ENCODE assay signal across 8 cellular contexts in the genomic region with DNA sequence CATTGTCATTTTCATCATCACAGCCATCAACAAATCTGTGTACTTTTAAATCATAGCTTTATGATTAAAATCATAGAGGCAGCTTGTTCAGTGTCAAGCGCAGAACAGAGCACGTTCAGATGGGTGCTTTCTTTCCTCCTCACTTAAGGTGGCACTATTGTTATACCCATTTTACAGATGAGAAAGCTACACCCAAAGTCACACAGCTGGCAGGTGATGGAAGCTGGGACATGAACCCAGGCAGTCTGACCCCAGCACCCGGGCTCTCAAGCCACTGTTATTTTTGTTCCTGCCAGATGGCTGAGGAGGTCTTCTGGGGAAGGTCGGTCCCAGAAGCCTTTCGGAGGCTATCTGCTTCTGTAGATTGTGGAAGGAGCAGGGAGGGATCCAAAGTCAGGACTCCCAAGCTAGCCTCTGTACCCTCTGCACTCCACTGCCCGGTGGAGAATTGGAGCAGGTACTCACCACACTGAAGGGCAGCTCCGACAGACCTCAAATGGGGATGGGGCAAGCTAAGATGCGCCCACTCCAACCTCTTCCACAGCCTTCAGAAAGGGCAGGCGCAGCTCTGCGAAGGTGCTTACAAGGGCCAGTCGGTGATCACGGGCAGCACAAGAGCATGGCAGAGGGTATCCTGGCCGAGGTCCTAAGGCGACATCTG. TPM values are rescaled to one million over a fixed set of nuclear protein-coding genes. Genes with fewer than 3 reads are reported as not detected.
DNase-seq lines count a peak whose midpoint lies in the region; ATAC-seq, FAIRE-seq and TF ChIP-seq lines count a peak whose summit lies in the region.

No MANE protein-coding gene starts in this region.

- H3K4me1 ChIP-seq in MM.1S (ENCODE audit: low read length) (peaks cover 21% of the 10 kb centered on the region), colonic mucosa (peaks cover 21% of the 10 kb centered on the region), aorta (ENCODE audit: control insufficient read depth in 1 of 2, insufficient read depth in 2 of 2, low read length in 2 of 2) (peaks cover 0 to 3% of the 10 kb centered on the region in 2 donors)

- H3K36me3 Mint-ChIP-seq in mesothelial cell of epicardium, result no peaks in the 10 kb centered on the region

- H2AFZ ChIP-seq in MM.1S (ENCODE audit: low read length), result peak overlapping the region; percentile 83

- intact Hi-C loops in colonic mucosa (cut with DNase I) (no loop called here), aorta (cut with DNase I) (no loop called here)

- FAIRE-seq in GM12891 (lab: Jason Lieb, UNC) (peak; percentile 56), urothelium cell line (lab: Jason Lieb, UNC) (no peak)

- TF ChIP-seq POLR2A in GM12891 (IDR thresholded peaks at IDR 0.05; ENCODE audit: low read depth, low read length), result no peak

- peak overlapping the region; percentile 80 for H3K4me3 Mint-ChIP-seq in mesothelial cell of epicardium

- no peaks in the 10 kb centered on the region for H3K27me3 Mint-ChIP-seq in mesothelial cell of epicardium (ENCODE audit: low read depth)

- H3K27ac ChIP-seq in MM.1S (ENCODE audit: low read length) (peak overlapping the region; percentile 16; the same call in 1 of the 2 replicates), colonic mucosa (peak overlapping the region; percentile 86), aorta (ENCODE audit: low read depth in 1 of 2, low read length in 2 of 2) (peak overlapping the region; percentile 20 to 68)

- TF ChIP-seq CTCF in MM.1S (IDR thresholded peaks at IDR 0.05; ENCODE audit: low read length) (0 out of 2 replicates have a peak, but pooled peaks have one; percentile 10), colonic mucosa (IDR thresholded peaks at IDR 0.05) (no peak), mesothelial cell of epicardium (IDR thresholded peaks at IDR 0.05; ENCODE audit: unreplicated experiment) (no peak)

- H4K20me1 ChIP-seq in MM.1S (ENCODE audit: insufficient read depth, low read length), result no peaks in the 10 kb centered on the region

- H3K4me3 ChIP-seq in MM.1S (ENCODE audit: low read length) (peak overlapping the region; percentile 66), colonic mucosa (peak overlapping the region; percentile 51), aorta (ENCODE audit: low read length in 2 of 2) (peak overlapping the region; percentile 29 to 33)

- peak overlapping the region; percentile 92 for H3K27ac Mint-ChIP-seq in mesothelial cell of epicardium

- H3K9me3 ChIP-seq in MM.1S (replicated peaks; ENCODE audit: insufficient read depth, low read length) (no peaks in the 10 kb centered on the region), colonic mucosa (no peaks in the 10 kb centered on the region), aorta (ENCODE audit: control insufficient read depth, low read length) (no peaks in the 10 kb centered on the region)

- no peaks in the 10 kb centered on the region; the same call in none of the 2 replicates for H3F3A ChIP-seq in MM.1S (ENCODE audit: insufficient read depth, low read length)

- DNase-seq in GM12891 (ENCODE audit: insufficient read length, low spot score), result no peak
- peak; percentile 37 for DNase-seq in MM.1S
- DNase-seq in colonic mucosa, result peak; percentile 41
- DNase-seq in mesothelial cell of epicardium (ENCODE audit: low spot score in 2 of 2, unreplicated experiment in 2 of 2), result no peak
- DNase-seq in aorta, result peak in 1 of 2 donors; percentile 56
- no peak for DNase-seq in urothelium cell line (ENCODE audit: low spot score)
- no peak for DNase-seq in DMS79 (lab: John Stamatoyannopoulos, UW)
- no peak for DNase-seq in NOMO-1 treated with DMSO at 0.1 percent for 48 hours (lab: John Stamatoyannopoulos, UW; ENCODE audit: unreplicated experiment)

- H3K4me2 ChIP-seq in MM.1S (ENCODE audit: low read depth, low read length), result peak overlapping the region; percentile 69

- peak; percentile 1 for ATAC-seq in aorta (ENCODE audit: low FRiP score)

- H3K27me3 ChIP-seq in MM.1S (replicated peaks; ENCODE audit: insufficient read depth, low read length) (no peaks in the 10 kb centered on the region), colonic mucosa (no peaks in the 10 kb centered on the region), aorta (ENCODE audit: control insufficient read depth in 1 of 2, insufficient read depth in 2 of 2, low read length in 1 of 2) (no peaks in the 10 kb centered on the region)

- H3K9ac ChIP-seq in MM.1S (ENCODE audit: low read length), result peak overlapping the region; percentile 63
- peak overlapping the region; percentile 88 to 96 for H3K9ac ChIP-seq in colonic mucosa (ENCODE audit: low read depth in 2 of 2, low read length in 2 of 2)

- H3K36me3 ChIP-seq in MM.1S (replicated peaks; ENCODE audit: insufficient read depth, low read length) (no peaks in the 10 kb centered on the region), colonic mucosa (no peaks in the 10 kb centered on the region), aorta (ENCODE audit: control insufficient read depth in 1 of 2, insufficient read depth in 2 of 2, low read length in 1 of 2) (no peaks in the 10 kb centered on the region)

- no peaks in the 10 kb centered on the region for H3K9me3 Mint-ChIP-seq in mesothelial cell of epicardium

- 6 to 7% methylated on average over 14 of the region's 14 CpGs for WGBS in aorta, 2 donors

- H3K4me1 Mint-ChIP-seq in mesothelial cell of epicardium, result peaks cover 44% of the 10 kb centered on the region

- H3K79me2 ChIP-seq in MM.1S (ENCODE audit: low read length), result no peaks in the 10 kb centered on the region

- no peaks in the 10 kb centered on the region for H3K9me2 ChIP-seq in MM.1S (replicated peaks; ENCODE audit: insufficient read depth, low read length)

TF ChIP-seq in GM12891, 5 proteins besides CTCF, POLR2A, EP300 and RAD21:
- TF ChIP-seq PAX5 (IDR thresholded peaks at IDR 0.05; ENCODE audit: insufficient read depth, low read length, severe bottlenecking), result no peak

RNA-seq across cellular contexts. Expression of a gene that starts 0.6 kb away (rescaled TPM):
- 0.77 TPM for polyA plus RNA-seq in GM12891 (2012; ENCODE audit: low read depth, missing spikeins)
- total RNA-seq in colonic mucosa (10 to 100 TPM; 26.6 to 34.8 TPM), mesothelial cell of epicardium (7.8 to 9.0 TPM (median 7.9 TPM) in 3 replicates), aorta (10 to 100 TPM; 17.1 to 18.3 TPM)
- polyA plus RNA-seq in aorta, result 10 to 100 TPM; 12.4 to 15.1 TPM

RNA-seq across cellular contexts. Expression of a gene that starts 27.1 kb away (rescaled TPM):
- polyA plus RNA-seq in GM12891 (2012; ENCODE audit: low read depth, missing spikeins), result 1.5 TPM
- 10 to 100 TPM; 25.7 to 31.7 TPM for total RNA-seq in colonic mucosa
- 72.5 to 75.4 TPM (median 75.4 TPM) in 3 replicates for total RNA-seq in mesothelial cell of epicardium
- 10 to 100 TPM; 87.4 to 92.4 TPM for total RNA-seq in aorta
- 10 to 100 TPM; 48.1 to 85.8 TPM for polyA plus RNA-seq in aorta

RNA-seq across cellular contexts. Expression of a gene that starts 46.0 kb away (rescaled TPM):
- polyA plus RNA-seq in GM12891 (2012; ENCODE audit: low read depth, missing spikeins), result 8.0 TPM
- 10 to 100 TPM; 10.6 to 11.0 TPM for total RNA-seq in colonic mucosa
- total RNA-seq in mesothelial cell of epicardium, result 18.4 to 20.1 TPM (median 18.7 TPM) in 3 replicates
- 10 to 100 TPM; 14.2 to 16.7 TPM for total RNA-seq in aorta
- polyA plus RNA-seq in aorta, result 10 to 100 TPM in 1 of 2 donors, 1 to 10 TPM in 1; 6.5 to 10.0 TPM

RNA-seq across cellular contexts. Expression of a gene that starts 50.5 kb away (rescaled TPM):
- 14.6 TPM for polyA plus RNA-seq in GM12891 (2012; ENCODE audit: low read depth, missing spikeins)
- total RNA-seq in colonic mucosa (10 to 100 TPM; 45.9 to 47.9 TPM), mesothelial cell of epicardium (39.6 to 40.7 TPM (median 39.9 TPM) in 3 replicates), aorta (10 to 100 TPM; 23.0 to 33.2 TPM)
- polyA plus RNA-seq in aorta, result 10 to 100 TPM in 1 of 2 donors, 1 to 10 TPM in 1; 6.1 to 24.6 TPM

RNA-seq across cellular contexts. Expression of a gene that starts 53.1 kb away (rescaled TPM):
- polyA plus RNA-seq in GM12891 (2012; ENCODE audit: low read depth, missing spikeins), result 4.3 TPM
- total RNA-seq in colonic mucosa (1 to 10 TPM; 1.8 to 2.3 TPM), mesothelial cell of epicardium (15.4 to 17.3 TPM (median 16.4 TPM) in 3 replicates), aorta (1 to 10 TPM; 1.4 to 6.6 TPM)
- polyA plus RNA-seq in aorta, result 1 to 10 TPM; 4.5 to 8.8 TPM

Comparison
In these comparisons a context has a peak if more than half of its experiments do, and no peak if none do; other contexts are left out.
1. DNase-seq: peak in MM.1S (single experiment) and colonic mucosa (single experiment); none in GM12891 (single experiment), mesothelial cell of epicardium (0 of 2), urothelium cell line (single experiment), DMS79 (single experiment) and NOMO-1 treated with DMSO at 0.1 percent for 48 hours (single experiment).
2. H3K27ac ChIP-seq: peak in every context shown above with its lines; median percentile 86 in colonic mucosa; 44 in aorta; 16 in MM.1S.
3. Peak in every context shown above with its lines, with median percentiles within 50 percentile points of each other: H3K4me3 ChIP-seq.